8 cellular contexts compared by ENCODE assay signal in genomic region chr19:44903602-44904425, GRCh38. TPM values are rescaled to one million over a fixed set of nuclear protein-coding genes. Genes with fewer than 3 reads are reported as not detected.
DNase-seq lines count a peak whose midpoint lies in the region; ATAC-seq and TF ChIP-seq lines count a peak whose summit lies in the region.

No MANE protein-coding gene starts in this region.

- peaks cover 30% of the 10 kb centered on the region for H3K36me3 Mint-ChIP-seq in effector memory CD8-positive, alpha-beta T cell (ENCODE audit: insufficient read depth)

- no peaks in the 10 kb centered on the region for H3K9me3 ChIP-seq in mesodermal cell (ENCODE audit: control insufficient read depth, low read length)

- H3K27ac Mint-ChIP-seq in effector memory CD8-positive, alpha-beta T cell: peak overlapping the region in 1 of 2 donors; percentile 26

- no peak overlapping the region for H3K4me3 Mint-ChIP-seq in effector memory CD8-positive, alpha-beta T cell

- H3K4me3 ChIP-seq in mesodermal cell (ENCODE audit: extremely low read depth, insufficient read depth, low read length, poor library complexity, severe bottlenecking): no peak overlapping the region

- no peaks in the 10 kb centered on the region for H3K9me3 Mint-ChIP-seq in effector memory CD8-positive, alpha-beta T cell

- peaks cover 52% of the 10 kb centered on the region for H3K36me3 ChIP-seq in mesodermal cell (ENCODE audit: control insufficient read depth, insufficient read depth, low read length)

- peak; percentile 99 for TF ChIP-seq CTCF in 22Rv1 (IDR thresholded peaks at IDR 0.05)

- peaks cover 3% of the 10 kb centered on the region for H3K4me1 ChIP-seq in mesodermal cell (ENCODE audit: control insufficient read depth, insufficient read depth, low read length, poor library complexity, severe bottlenecking)

- ATAC-seq in GM18909 (IDR thresholded peaks at IDR 0.05; ENCODE audit: poor library complexity, unreplicated experiment): peak; percentile 47
- peak; percentile 80 for ATAC-seq in effector memory CD8-positive, alpha-beta T cell (replicated peaks)

- DNase-seq in NCI-H82 (lab: John Stamatoyannopoulos, UW): peak; percentile 67
- peak; percentile 94 for DNase-seq in activated CD8-positive, alpha-beta memory T cell treated with anti-CD3 and anti-CD28 coated beads for 24 hours
- peak; percentile 70 to 79 (median 75) for DNase-seq in effector memory CD8-positive, alpha-beta T cell
- DNase-seq in stimulated activated CD8-positive, alpha-beta memory T cell treated with anti-CD3 and anti-CD28 coated beads, Interleukin-4, amount 100 ng/mL, for 48 hours: peak; percentile 90
- no peak for DNase-seq in SHP77 treated with DMSO at 0.1 percent for 48 hours (lab: John Stamatoyannopoulos, UW)

- H3K27ac ChIP-seq in 22Rv1: peak overlapping the region; percentile 37
- H3K27ac ChIP-seq in mesodermal cell (ENCODE audit: low read depth, low read length, severe bottlenecking): peak overlapping the region; percentile 31

- peaks cover 23 to 28% of the 10 kb centered on the region in 2 donors for H3K27me3 Mint-ChIP-seq in effector memory CD8-positive, alpha-beta T cell

- peaks cover 5 to 6% of the 10 kb centered on the region in 2 donors for H3K4me1 Mint-ChIP-seq in effector memory CD8-positive, alpha-beta T cell (ENCODE audit: low read depth in 2 of 2)

- WGBS in mesodermal cell (ENCODE audit: insufficient coverage in 2 of 2), 2 experiments: 30 to 34% methylated on average over 20 to 22 of the region's 24 CpGs

RNA-seq across cellular contexts. Expression of gene APOE, which starts 1.8 kb away (rescaled TPM):
- polyA plus RNA-seq in mesodermal cell (2013, experiment 1 of 2): 395 TPM
- 321 TPM for polyA plus RNA-seq in mesodermal cell (2013, experiment 2 of 2)

RNA-seq across cellular contexts. Expression of gene APOC1, which starts 10.6 kb away (rescaled TPM):
- 58.2 TPM for polyA plus RNA-seq in mesodermal cell (2013, experiment 1 of 2)
- polyA plus RNA-seq in mesodermal cell (2013, experiment 2 of 2): 52.9 TPM

RNA-seq across cellular contexts. Expression of gene TOMM40, which starts 12.8 kb away (rescaled TPM):
- polyA plus RNA-seq in mesodermal cell (2013, experiment 1 of 2): 60.5 TPM
- 48.4 TPM for polyA plus RNA-seq in mesodermal cell (2013, experiment 2 of 2)

RNA-seq across cellular contexts. Expression of gene APOC4, which starts 38.2 kb away (rescaled TPM):
- not detected for polyA plus RNA-seq in mesodermal cell (2013, experiment 1 of 2)
- polyA plus RNA-seq in mesodermal cell (2013, experiment 2 of 2): not detected

RNA-seq across cellular contexts. Expression of gene APOC2, which starts 42.0 kb away (rescaled TPM):
- polyA plus RNA-seq in mesodermal cell (2013, experiment 1 of 2): not detected
- polyA plus RNA-seq in mesodermal cell (2013, experiment 2 of 2): not detected
